In genomic region chr4:77145806-77146425, GRCh38 we compare ENCODE assay signal across 1 cellular context.
TF ChIP-seq lines count a peak whose summit lies in the region.

No MANE protein-coding gene starts in this region.

TF ChIP-seq in IMR-90, 13 proteins besides CTCF, POLR2A, EP300 and RAD21:
- TF ChIP-seq, protein P1, sequence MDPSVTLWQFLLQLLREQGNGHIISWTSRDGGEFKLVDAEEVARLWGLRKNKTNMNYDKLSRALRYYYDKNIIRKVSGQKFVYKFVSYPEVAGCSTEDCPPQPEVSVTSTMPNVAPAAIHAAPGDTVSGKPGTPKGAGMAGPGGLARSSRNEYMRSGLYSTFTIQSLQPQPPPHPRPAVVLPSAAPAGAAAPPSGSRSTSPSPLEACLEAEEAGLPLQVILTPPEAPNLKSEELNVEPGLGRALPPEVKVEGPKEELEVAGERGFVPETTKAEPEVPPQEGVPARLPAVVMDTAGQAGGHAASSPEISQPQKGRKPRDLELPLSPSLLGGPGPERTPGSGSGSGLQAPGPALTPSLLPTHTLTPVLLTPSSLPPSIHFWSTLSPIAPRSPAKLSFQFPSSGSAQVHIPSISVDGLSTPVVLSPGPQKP (IDR thresholded peaks at IDR 0.05; ENCODE audit: borderline replicate concordance, low read depth, low read length), result no peak
- TF ChIP-seq FOS (IDR thresholded peaks at IDR 0.05; ENCODE audit: low read depth, low read length), result no peak
- TF ChIP-seq BHLHE40 (IDR thresholded peaks at IDR 0.05; ENCODE audit: low read depth, low read length), result no peak
- no peak for TF ChIP-seq MXI1 (IDR thresholded peaks at IDR 0.05; ENCODE audit: borderline replicate concordance, low read depth, low read length)
- no peak for TF ChIP-seq MAFK (IDR thresholded peaks at IDR 0.05; ENCODE audit: low read depth, low read length)
